ENCODE assay signal across 12 cellular contexts in genomic region chr9:124934290-124934689, GRCh38. TPM values are rescaled to one million over a fixed set of nuclear protein-coding genes. Genes with fewer than 3 reads are reported as not detected.
DNase-seq lines count a peak whose midpoint lies in the region; ATAC-seq and TF ChIP-seq lines count a peak whose summit lies in the region.
"Had no signal": no experiment of that assay in that cellular context is flagged by ENCODE, and none has a peak within 500 bp of the region (broad histone marks: within the 10 kb centered on the region; RNA-seq: fewer than 3 reads in every experiment).

No MANE protein-coding gene starts in this region.

- H3K9me3 ChIP-seq in trophoblast cell (ENCODE audit: insufficient read depth, low read depth, low read length): no peaks in the 10 kb centered on the region

- ATAC-seq in HG03135 (IDR thresholded peaks at IDR 0.05; ENCODE audit: unreplicated experiment): peak; percentile 59
- peak; percentile 93 for ATAC-seq in activated B cell treated with CpG ODN at 0.5 μM for 24 hours (ENCODE audit: low read depth)
- ATAC-seq in GM21723 (IDR thresholded peaks at IDR 0.05; ENCODE audit: unreplicated experiment): no peak
- no peak for ATAC-seq in activated CD4-positive, alpha-beta T cell treated with anti-CD3 and anti-CD28 coated beads for 36 hours
- no peak for ATAC-seq in GM18498 (IDR thresholded peaks at IDR 0.05; ENCODE audit: unreplicated experiment)
- no peak for ATAC-seq in activated T-cell treated with anti-CD3 and anti-CD28 coated beads, Interleukin-2, amount 50 U/mL, for 4 hours

- H3K9ac ChIP-seq in trophoblast cell (ENCODE audit: low read length): no peak overlapping the region

- no peak overlapping the region for H3K4me3 ChIP-seq in trophoblast cell (ENCODE audit: low read depth, low read length)

- H2BK12ac ChIP-seq in trophoblast cell (ENCODE audit: low read length): no peak overlapping the region

- H3K79me1 ChIP-seq in trophoblast cell (ENCODE audit: low read length): no peaks in the 10 kb centered on the region

- H3K36me3 Mint-ChIP-seq in activated B cell treated with CpG ODN at 0.5 μM for 24 hours (ENCODE audit: low read depth): peaks cover 41% of the 10 kb centered on the region
- H3K36me3 Mint-ChIP-seq in activated CD4-positive, alpha-beta T cell treated with anti-CD3 and anti-CD28 coated beads for 36 hours (ENCODE audit: low read depth): peaks cover 49% of the 10 kb centered on the region
- H3K36me3 Mint-ChIP-seq in activated T-cell treated with anti-CD3 and anti-CD28 coated beads, Interleukin-2, amount 50 U/mL, for 4 hours (ENCODE audit: insufficient read depth): peaks cover 29% of the 10 kb centered on the region

- no peak overlapping the region for H3K14ac ChIP-seq in trophoblast cell (ENCODE audit: low read length)

- H3K18ac ChIP-seq in trophoblast cell (ENCODE audit: low read length): no peak overlapping the region

- no peaks in the 10 kb centered on the region for H3K9me3 Mint-ChIP-seq in activated B cell treated with CpG ODN at 0.5 μM for 24 hours
- no peaks in the 10 kb centered on the region for H3K9me3 Mint-ChIP-seq in activated CD4-positive, alpha-beta T cell treated with anti-CD3 and anti-CD28 coated beads for 36 hours (ENCODE audit: low read depth)
- H3K9me3 Mint-ChIP-seq in activated T-cell treated with anti-CD3 and anti-CD28 coated beads, Interleukin-2, amount 50 U/mL, for 4 hours: no peaks in the 10 kb centered on the region
- H3K9me3 Mint-ChIP-seq: nephron; stimulated activated naive CD8-positive, alpha-beta T cell treated with anti-CD3 and anti-CD28 coated beads, Interleukin-15, Interleukin-2, amounts not matched to agents 100 ng/mL and 50 ng/mL, for 24 hours; T-helper 1 cell treated with Interleukin-12 subunit alpha and Interleukin-12 subunit beta and Interleukin-4 antibody, amounts not matched to agents 30 μg/mL and 1 μg/mL, for 36 hours had no signal

- peaks cover 32% of the 10 kb centered on the region for H3K4me1 Mint-ChIP-seq in activated B cell treated with CpG ODN at 0.5 μM for 24 hours
- H3K4me1 Mint-ChIP-seq in activated CD4-positive, alpha-beta T cell treated with anti-CD3 and anti-CD28 coated beads for 36 hours: peaks cover 12% of the 10 kb centered on the region
- H3K4me1 Mint-ChIP-seq in activated T-cell treated with anti-CD3 and anti-CD28 coated beads, Interleukin-2, amount 50 U/mL, for 4 hours (ENCODE audit: low read depth): peaks cover 25% of the 10 kb centered on the region

- no peaks in the 10 kb centered on the region for H3K4me1 ChIP-seq in trophoblast cell (ENCODE audit: control insufficient read depth in 1 of 2, insufficient read depth in 2 of 2, low read length in 2 of 2)

- H3K27ac ChIP-seq in trophoblast cell (ENCODE audit: low read depth, low read length): no peak overlapping the region

- POLR2A ChIA-PET in activated B cell treated with CpG ODN at 0.5 μM for 24 hours (lab: Charles Lee): interaction anchor here (1.1 to 1.5 kb wide), 3 partner anchors 71 to 307 kb away, joined by 3 to 4 read pairs (median 4); partner anchors contain the start of gene HSPA5
- POLR2A ChIA-PET in activated CD4-positive, alpha-beta T cell treated with anti-CD3 and anti-CD28 coated beads for 36 hours (lab: Charles Lee): no interaction called here

- H3K23ac ChIP-seq in trophoblast cell (ENCODE audit: low read length): peak overlapping the region; percentile 83

- DNase-seq in GM03348 (ENCODE audit: low spot score): peak; percentile 66
- no peak for DNase-seq in activated B cell treated with CpG ODN at 0.5 μM for 24 hours
- no peak for DNase-seq in trophoblast cell
- no peak for DNase-seq in activated CD4-positive, alpha-beta T cell treated with anti-CD3 and anti-CD28 coated beads for 36 hours
- DNase-seq in activated T-cell treated with anti-CD3 and anti-CD28 coated beads, Interleukin-2, amount 50 U/mL, for 4 hours: no peak
- DNase-seq: NCI-H774 had no signal

- H3K27ac Mint-ChIP-seq in activated B cell treated with CpG ODN at 0.5 μM for 24 hours: peak overlapping the region; percentile 79
- no peak overlapping the region for H3K27ac Mint-ChIP-seq in activated CD4-positive, alpha-beta T cell treated with anti-CD3 and anti-CD28 coated beads for 36 hours
- H3K27ac Mint-ChIP-seq: nephron; stimulated activated naive CD8-positive, alpha-beta T cell treated with anti-CD3 and anti-CD28 coated beads, Interleukin-15, Interleukin-2, amounts not matched to agents 100 ng/mL and 50 ng/mL, for 24 hours; T-helper 1 cell treated with Interleukin-12 subunit alpha and Interleukin-12 subunit beta and Interleukin-4 antibody, amounts not matched to agents 30 μg/mL and 1 μg/mL, for 36 hours had no signal

- H4K91ac ChIP-seq in trophoblast cell (ENCODE audit: low read depth, low read length): no peak overlapping the region

- H3K36me3 ChIP-seq in trophoblast cell (ENCODE audit: control insufficient read depth in 1 of 2, insufficient read depth in 2 of 2, low read length in 2 of 2): peaks cover 3 to 7% of the 10 kb centered on the region in 2 experiments

- H3K4me3 Mint-ChIP-seq in activated B cell treated with CpG ODN at 0.5 μM for 24 hours: peak overlapping the region; percentile 16
- H3K4me3 Mint-ChIP-seq in activated CD4-positive, alpha-beta T cell treated with anti-CD3 and anti-CD28 coated beads for 36 hours: no peak overlapping the region
- H3K4me3 Mint-ChIP-seq in activated T-cell treated with anti-CD3 and anti-CD28 coated beads, Interleukin-2, amount 50 U/mL, for 4 hours: no peak overlapping the region
- H3K4me3 Mint-ChIP-seq: nephron; stimulated activated naive CD8-positive, alpha-beta T cell treated with anti-CD3 and anti-CD28 coated beads, Interleukin-15, Interleukin-2, amounts not matched to agents 100 ng/mL and 50 ng/mL, for 24 hours; T-helper 1 cell treated with Interleukin-12 subunit alpha and Interleukin-12 subunit beta and Interleukin-4 antibody, amounts not matched to agents 30 μg/mL and 1 μg/mL, for 36 hours had no signal

- intact Hi-C loops in activated B cell treated with CpG ODN at 0.5 μM for 24 hours (cut with micrococcal nuclease): no loop called here
- intact Hi-C loops in activated CD4-positive, alpha-beta T cell treated with anti-CD3 and anti-CD28 coated beads for 36 hours (cut with DNase I, micrococcal nuclease): no loop called here

- TF ChIP-seq CTCF in activated B cell treated with CpG ODN at 0.5 μM for 24 hours (IDR thresholded peaks at IDR 0.05): no peak

- H3K27me3 ChIP-seq in trophoblast cell (ENCODE audit: insufficient read depth, low read length): no peaks in the 10 kb centered on the region

- no peaks in the 10 kb centered on the region for H3K79me2 ChIP-seq in trophoblast cell (ENCODE audit: control insufficient read depth, insufficient read depth, low read length, poor library complexity)

- no peaks in the 10 kb centered on the region for H3K27me3 Mint-ChIP-seq in activated B cell treated with CpG ODN at 0.5 μM for 24 hours
- H3K27me3 Mint-ChIP-seq in activated CD4-positive, alpha-beta T cell treated with anti-CD3 and anti-CD28 coated beads for 36 hours: no peaks in the 10 kb centered on the region
- H3K27me3 Mint-ChIP-seq in activated T-cell treated with anti-CD3 and anti-CD28 coated beads, Interleukin-2, amount 50 U/mL, for 4 hours (ENCODE audit: low read depth): no peaks in the 10 kb centered on the region
- H3K27me3 Mint-ChIP-seq: stimulated activated naive CD8-positive, alpha-beta T cell treated with anti-CD3 and anti-CD28 coated beads, Interleukin-15, Interleukin-2, amounts not matched to agents 100 ng/mL and 50 ng/mL, for 24 hours had no signal

- CTCF ChIA-PET in activated B cell treated with CpG ODN at 0.5 μM for 24 hours (lab: Charles Lee): no interaction called here
- CTCF ChIA-PET in activated CD4-positive, alpha-beta T cell treated with anti-CD3 and anti-CD28 coated beads for 36 hours (lab: Charles Lee): interaction anchor here (1.0 kb wide), 1 partner anchor 13 kb away, joined by 3 read pairs; no protein-coding TSS in a partner anchor

- H4K8ac ChIP-seq in trophoblast cell (ENCODE audit: low read depth, low read length): no peak overlapping the region

- H2BK120ac ChIP-seq in trophoblast cell (ENCODE audit: insufficient read depth, low read length, poor library complexity): no peak overlapping the region

- H3K4me2 ChIP-seq in trophoblast cell (ENCODE audit: low read length): no peak overlapping the region

- no peak overlapping the region for H2BK5ac ChIP-seq in trophoblast cell (ENCODE audit: low read depth, low read length, poor library complexity)

- H2AFZ ChIP-seq in trophoblast cell (ENCODE audit: insufficient read depth, low read length, poor library complexity): no peak overlapping the region

- H2AK5ac ChIP-seq in trophoblast cell (ENCODE audit: low read length): no peak overlapping the region

- no peak overlapping the region for H4K12ac ChIP-seq in trophoblast cell (ENCODE audit: low read depth, low read length)

- no peak overlapping the region for H3K4ac ChIP-seq in trophoblast cell (ENCODE audit: low read depth, low read length)

RNA-seq across cellular contexts. Expression of gene GOLGA1, which starts 6.6 kb away (rescaled TPM):
- total RNA-seq in activated B cell treated with CpG ODN at 0.5 μM for 24 hours: 11.8 and 14.0 TPM in 2 replicates
- polyA plus RNA-seq in trophoblast cell (2013): 7.7 and 7.8 TPM in 2 replicates
- 10 to 100 TPM; 17.4 to 18.3 TPM for total RNA-seq in activated CD4-positive, alpha-beta T cell treated with anti-CD3 and anti-CD28 coated beads for 36 hours
- total RNA-seq in activated T-cell treated with anti-CD3 and anti-CD28 coated beads, Interleukin-2, amount 50 U/mL, for 4 hours: 10 to 100 TPM; 13.0 to 15.4 (median 14.0) TPM

Comparison
In these comparisons a context has a peak if more than half of its experiments do, and no peak if none do; other contexts are left out.
1. ATAC-seq: peak in HG03135 (single experiment) and activated B cell treated with CpG ODN at 0.5 μM for 24 hours (single experiment); none in GM21723 (single experiment), activated CD4-positive, alpha-beta T cell treated with anti-CD3 and anti-CD28 coated beads for 36 hours (single experiment), GM18498 (single experiment) and activated T-cell treated with anti-CD3 and anti-CD28 coated beads, Interleukin-2, amount 50 U/mL, for 4 hours (0 of 2).